11 cellular contexts compared by ENCODE assay signal in genomic region chr22:45742866-45743450, GRCh38.
DNase-seq lines count a peak whose midpoint lies in the region; ATAC-seq and TF ChIP-seq lines count a peak whose summit lies in the region.
"Had no signal": no experiment of that assay in that cellular context is flagged by ENCODE, and none has a peak within 500 bp of the region (broad histone marks: within the 10 kb centered on the region; RNA-seq: fewer than 3 reads in every experiment).

No MANE protein-coding gene starts in this region.

- DNase-seq in DMS53 (lab: John Stamatoyannopoulos, UW) (peak; percentile 27), DMS53 treated with DMSO at 0.1 percent for 48 hours (lab: John Stamatoyannopoulos, UW; ENCODE audit: unreplicated experiment) (no peak), cardiac muscle cell (ENCODE audit: low read depth in 1 of 2, low spot score in 1 of 2) (peak in 1 of 2 donors; percentile 72), thoracic aorta (ENCODE audit: low spot score) (no peak), SHP77 treated with DMSO at 0.1 percent for 48 hours (lab: John Stamatoyannopoulos, UW) (no peak)
- DNase-seq in effector CD4-positive, alpha-beta T cell, result no peak
- DNase-seq: activated CD8-positive, alpha-beta memory T cell treated with anti-CD3 and anti-CD28 coated beads for 24 hours; endodermal cell; stimulated activated CD8-positive, alpha-beta memory T cell treated with anti-CD3 and anti-CD28 coated beads, Interleukin-4, amount 100 ng/mL, for 48 hours had no signal

- peak; percentile 53 for ATAC-seq in thoracic aorta (ENCODE audit: insufficient number of reproducible peaks, low FRiP score, low read depth)
- ATAC-seq in GM18861 (IDR thresholded peaks at IDR 0.05; ENCODE audit: unreplicated experiment), result no peak

- no peak overlapping the region for H2AFZ ChIP-seq in OCI-LY1 (ENCODE audit: low read length)

- H3K27me3 ChIP-seq in OCI-LY1 (ENCODE audit: insufficient read depth, low read length) (no peaks in the 10 kb centered on the region), cardiac muscle cell (no peaks in the 10 kb centered on the region), thoracic aorta (replicated peaks; ENCODE audit: insufficient read depth) (no peaks in the 10 kb centered on the region)

- H3K36me3 ChIP-seq in OCI-LY1 (ENCODE audit: insufficient read depth, low read length), result peaks cover 93% of the 10 kb centered on the region
- H3K36me3 ChIP-seq in cardiac muscle cell, result peaks cover 36% of the 10 kb centered on the region
- peaks cover 6% of the 10 kb centered on the region for H3K36me3 ChIP-seq in thoracic aorta

- H3K9me3 ChIP-seq in OCI-LY1 (ENCODE audit: low read length), result 0 out of 2 replicates have a peak, but pooled peaks cover 3% of the 10 kb centered on the region
- no peaks in the 10 kb centered on the region for H3K9me3 ChIP-seq in cardiac muscle cell (ENCODE audit: low read depth)
- no peaks in the 10 kb centered on the region for H3K9me3 ChIP-seq in thoracic aorta

- H3K27ac ChIP-seq in OCI-LY1 (ENCODE audit: low read depth, low read length, poor library complexity, severe bottlenecking) (peak overlapping the region; percentile 94), cardiac muscle cell (peak overlapping the region; percentile 22), thoracic aorta (peak overlapping the region; percentile 87 to 93)

- H3K79me2 ChIP-seq in OCI-LY1 (ENCODE audit: insufficient read depth, low read length), result 0 out of 2 replicates have a peak, but pooled peaks cover 3% of the 10 kb centered on the region

- H4K20me1 ChIP-seq in OCI-LY1 (ENCODE audit: insufficient read depth, low read length), result no peaks in the 10 kb centered on the region

- no peak overlapping the region for H3K4me2 ChIP-seq in OCI-LY1 (ENCODE audit: low read length)

- H3F3A ChIP-seq in OCI-LY1 (ENCODE audit: insufficient read depth, low read length), result no peaks in the 10 kb centered on the region

- H3K4me1 ChIP-seq in OCI-LY1 (ENCODE audit: insufficient read depth, low read length, severe bottlenecking) (peaks cover 44% of the 10 kb centered on the region), cardiac muscle cell (ENCODE audit: low read depth) (no peaks in the 10 kb centered on the region), thoracic aorta (ENCODE audit: control insufficient read depth in 1 of 2, low read depth in 2 of 2) (peaks cover 26 to 60% of the 10 kb centered on the region in 2 donors)

- no peaks in the 10 kb centered on the region for H3K9me2 ChIP-seq in OCI-LY1 (ENCODE audit: low read depth, low read length)

- H3K4me3 ChIP-seq in OCI-LY1 (ENCODE audit: low read depth, low read length, poor library complexity, severe bottlenecking), result no peak overlapping the region
- no peak overlapping the region for H3K4me3 ChIP-seq in cardiac muscle cell
- H3K4me3 ChIP-seq in thoracic aorta, result peak overlapping the region; percentile 17

- H3K9ac ChIP-seq in OCI-LY1 (ENCODE audit: low read length), result no peak overlapping the region

- TF ChIP-seq CTCF in OCI-LY1 (IDR thresholded peaks at IDR 0.05; ENCODE audit: low read length), result no peak
- no peak for TF ChIP-seq CTCF in cardiac muscle cell (IDR thresholded peaks at IDR 0.05; ENCODE audit: low read depth, low read length)
- no peak for TF ChIP-seq CTCF in thoracic aorta (IDR thresholded peaks at IDR 0.05)

Comparison
In these comparisons a context has a peak if more than half of its experiments do, and no peak if none do; other contexts are left out.
1. H3K27ac ChIP-seq: peak in every context shown above with its lines; median percentile 94 in OCI-LY1; 90 in thoracic aorta; 22 in cardiac muscle cell.